Comparison of ENCODE assay signal across 11 cellular contexts in the genomic region with DNA sequence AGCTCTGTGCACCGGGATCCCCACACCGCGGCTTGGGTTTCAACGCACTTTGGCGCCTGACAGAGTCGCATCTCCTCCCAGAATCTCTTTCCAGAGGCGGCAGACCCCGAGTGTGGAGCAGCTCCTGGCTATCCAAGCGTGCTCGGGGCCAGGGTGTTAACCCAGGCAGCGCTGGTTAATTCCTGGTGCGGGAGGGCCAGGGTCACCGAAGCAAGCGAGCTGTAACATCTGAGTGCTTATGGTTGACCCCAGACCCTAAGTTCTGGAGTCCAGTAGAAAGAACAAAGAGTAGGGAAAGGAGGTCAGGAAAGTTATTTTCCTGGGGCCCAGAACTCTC. TPM values are rescaled to one million over a fixed set of nuclear protein-coding genes. Genes with fewer than 3 reads are reported as not detected.
A peak's percentile ranks its signal among the peaks of the same experiment; 100 is the strongest.
DNase-seq lines count a peak whose midpoint lies in the region; ATAC-seq lines count a peak whose summit lies in the region.
"Had no signal": no experiment of that assay in that cellular context is flagged by ENCODE, and none has a peak within 500 bp of the region (broad histone marks: within the 10 kb centered on the region; RNA-seq: fewer than 3 reads in every experiment).

No MANE protein-coding gene starts in this region.

- POLR2A ChIA-PET in CD8-positive, alpha-beta memory T cell (lab: Charles Lee), result no interaction called here

- peaks cover 47% of the 10 kb centered on the region for H3K4me1 ChIP-seq in CD8-positive, alpha-beta memory T cell (ENCODE audit: insufficient read depth, low read length)
- H3K4me1 ChIP-seq in iPS DF 6.9 (ENCODE audit: control insufficient read depth, insufficient read depth, low read length) (peaks cover 5% of the 10 kb centered on the region), rectal smooth muscle tissue (ENCODE audit: control insufficient read depth, insufficient read depth, low read length) (no peaks in the 10 kb centered on the region)

- H3K4me3 Mint-ChIP-seq in CD8-positive, alpha-beta memory T cell, result peak overlapping the region in 4 of 7 donors; percentile 48 to 81 (median 72)

- peaks cover 70% of the 10 kb centered on the region for H3K27me3 ChIP-seq in CD8-positive, alpha-beta memory T cell (ENCODE audit: insufficient read depth, low read length, poor library complexity, severe bottlenecking)
- H3K27me3 ChIP-seq in iPS DF 6.9 (ENCODE audit: control insufficient read depth, insufficient read depth, low read length) (peaks cover 97% of the 10 kb centered on the region), rectal smooth muscle tissue (ENCODE audit: control insufficient read depth, insufficient read depth, low read length) (peaks cover 15% of the 10 kb centered on the region)

- H3K9ac ChIP-seq in SK-N-MC (ENCODE audit: insufficient read length), result no peak overlapping the region
- no peak overlapping the region for H3K9ac ChIP-seq in rectal smooth muscle tissue (ENCODE audit: low read length)

- no peaks in the 10 kb centered on the region for H3K36me3 ChIP-seq in CD8-positive, alpha-beta memory T cell (ENCODE audit: insufficient read depth, low read length)
- H3K36me3 ChIP-seq in SK-N-MC (ENCODE audit: insufficient read depth, low read length) (no peaks in the 10 kb centered on the region), iPS DF 6.9 (ENCODE audit: control insufficient read depth, insufficient read depth, low read length) (no peaks in the 10 kb centered on the region), rectal smooth muscle tissue (ENCODE audit: control insufficient read depth, insufficient read depth, low read length) (no peaks in the 10 kb centered on the region)

- H3K36me3 Mint-ChIP-seq in CD8-positive, alpha-beta memory T cell, result peaks cover 0 to 9% (median 0%) of the 10 kb centered on the region in 3 donors

- DNase-seq in CD8-positive, alpha-beta memory T cell, result no peak
- DNase-seq in SK-N-MC (ENCODE audit: low read depth, low spot score) (no peak), iPS DF 6.9 (ENCODE audit: low read depth, low spot score) (no peak), ureter (ENCODE audit: low spot score) (no peak)
- DNase-seq: activated naive CD4-positive, alpha-beta T cell; NCI-H1694 had no signal

- peak overlapping the region in 1 of 8 donors; percentile 65 for H3K27ac Mint-ChIP-seq in CD8-positive, alpha-beta memory T cell

- WGBS in iPS DF 6.9 (ENCODE audit: insufficient coverage, insufficient read length), result no CpG with 5 or more reads among the region's 14 CpGs

- H3K27me3 Mint-ChIP-seq in CD8-positive, alpha-beta memory T cell, result peaks cover 70 to 71% of the 10 kb centered on the region in 2 donors

- peaks cover 53 to 71% (median 54%) of the 10 kb centered on the region in 3 donors for H3K4me1 Mint-ChIP-seq in CD8-positive, alpha-beta memory T cell

- CTCF ChIA-PET in CD8-positive, alpha-beta memory T cell (lab: Charles Lee), result interaction anchor here (4.2 kb wide), 1 partner anchor 10 kb away, joined by 28 read pairs; no protein-coding TSS in a partner anchor

- H3K27ac ChIP-seq in CD8-positive, alpha-beta memory T cell (ENCODE audit: low read depth, low read length), result no peak overlapping the region
- H3K27ac ChIP-seq in SK-N-MC (no peak overlapping the region), iPS DF 6.9 (ENCODE audit: low read length) (no peak overlapping the region), rectal smooth muscle tissue (ENCODE audit: low read depth, low read length) (peak overlapping the region; percentile 79)

- H3K9me3 Mint-ChIP-seq in CD8-positive, alpha-beta memory T cell, result peaks cover 0 to 3% (median 0%) of the 10 kb centered on the region in 5 donors

- ATAC-seq in GM19452 (IDR thresholded peaks at IDR 0.05; ENCODE audit: unreplicated experiment) (no peak), HG02798 (IDR thresholded peaks at IDR 0.05; ENCODE audit: poor library complexity, unreplicated experiment) (no peak), HG03378 (IDR thresholded peaks at IDR 0.05; ENCODE audit: unreplicated experiment) (no peak)

- H3K4me3 ChIP-seq in CD8-positive, alpha-beta memory T cell (ENCODE audit: low read length), result no peak overlapping the region
- peak overlapping the region; percentile 73; the same call in 1 of the 2 replicates for H3K4me3 ChIP-seq in SK-N-MC
- peak overlapping the region; percentile 39; the same call in 1 of the 2 replicates for H3K4me3 ChIP-seq in iPS DF 6.9 (ENCODE audit: low read length)
- peak overlapping the region; percentile 60 for H3K4me3 ChIP-seq in rectal smooth muscle tissue (ENCODE audit: low read length)

- no peaks in the 10 kb centered on the region for H3K9me3 ChIP-seq in CD8-positive, alpha-beta memory T cell (ENCODE audit: low read length)
- H3K9me3 ChIP-seq in SK-N-MC (ENCODE audit: low read depth, low read length) (no peaks in the 10 kb centered on the region), iPS DF 6.9 (ENCODE audit: control insufficient read depth, insufficient read depth, low read length) (no peaks in the 10 kb centered on the region)

RNA-seq across cellular contexts. Expression of a gene that starts 0.6 kb away (rescaled TPM):
- not detected for total RNA-seq in CD8-positive, alpha-beta memory T cell
- polyA plus RNA-seq in CD8-positive, alpha-beta memory T cell, result not detected
- total RNA-seq in ureter, result 34.7 TPM
- total RNA-seq: T-helper 2 cell treated with Interferon-gamma antibody and Interleukin-4, amounts not matched to agents 100 ng/mL and 5 ng/mL, for 36 hours had no signal

Comparison
In these comparisons a context has a peak if more than half of its experiments do, and no peak if none do; other contexts are left out.
1. RNA of a gene that starts 0.6 kb away (total RNA-seq): 34.7 TPM in ureter (single experiment); not detected in CD8-positive, alpha-beta memory T cell; every median in the first group is over 10 times any median in the second.